12 cellular contexts compared by ENCODE assay signal in the genomic region with DNA sequence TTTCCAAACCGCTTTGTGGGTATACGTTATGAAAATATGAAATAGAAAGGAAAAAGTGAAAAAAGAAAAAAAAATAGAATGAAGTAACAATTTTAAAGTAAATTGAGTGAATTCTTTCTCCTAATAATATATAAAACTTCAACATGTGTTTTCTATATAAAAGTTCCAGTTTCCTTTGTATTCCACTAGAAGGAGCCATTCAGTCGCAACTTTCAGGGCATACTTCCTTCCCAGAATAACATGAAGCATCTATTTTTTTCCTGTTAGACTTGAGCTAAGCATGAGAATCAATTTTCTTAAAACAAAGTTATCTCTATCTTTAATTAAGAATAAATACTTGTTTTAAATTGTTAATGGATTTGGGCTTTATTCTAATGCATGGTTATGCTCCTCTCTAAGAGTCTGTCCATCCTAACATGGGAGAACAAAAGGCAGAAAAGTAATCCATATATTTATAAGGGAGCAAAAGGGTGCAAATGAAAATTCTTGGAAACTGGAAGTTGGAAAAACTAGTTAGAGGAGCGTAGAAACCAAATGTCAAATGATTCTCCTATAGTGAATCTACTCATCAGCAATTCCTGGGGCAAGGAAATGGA.
A peak's percentile ranks its signal among the peaks of the same experiment; 100 is the strongest.
DNase-seq lines count a peak whose midpoint lies in the region; ATAC-seq and TF ChIP-seq lines count a peak whose summit lies in the region.
"Had no signal": no experiment of that assay in that cellular context is flagged by ENCODE, and none has a peak within 500 bp of the region (broad histone marks: within the 10 kb centered on the region; RNA-seq: fewer than 3 reads in every experiment).

No MANE protein-coding gene starts in this region.

- POLR2A ChIA-PET in RWPE1 (lab: Yijun Ruan, JAX; ENCODE audit: low non-redundant PET): no interaction called here

- DNase-seq in GM06990 (ENCODE audit: extremely low read depth, insufficient read length) (no peak), RWPE1 (ENCODE audit: low spot score) (no peak), fibroblast of pulmonary artery (ENCODE audit: low read depth) (peak; percentile 66), posterior cingulate gyrus (no peak), NCI-H1417 treated with DMSO at 0.1 percent for 48 hours (lab: John Stamatoyannopoulos, UW) (no peak)
- DNase-seq: CD4-positive, alpha-beta T cell; NCI-H1105; uterus had no signal

- H3K27me3 ChIP-seq in GM06990 (replicated peaks; ENCODE audit: control insufficient read depth, insufficient read depth, low read length): no peaks in the 10 kb centered on the region
- H3K27me3 ChIP-seq: uterus had no signal

- H3K36me3 ChIP-seq in GM06990 (ENCODE audit: control insufficient read depth, insufficient read depth, low read length): no peaks in the 10 kb centered on the region
- H3K36me3 ChIP-seq: uterus had no signal

- ATAC-seq in HG03432 (IDR thresholded peaks at IDR 0.05; ENCODE audit: unreplicated experiment) (no peak), GM18870 (IDR thresholded peaks at IDR 0.05; ENCODE audit: unreplicated experiment) (no peak)
- ATAC-seq: activated CD4-positive, CD25-positive, alpha-beta regulatory T cell treated with anti-CD3 and anti-CD28 coated beads, Interleukin-2, amount 50 U/mL, for 24 hours had no signal

- CTCF ChIA-PET in RWPE1 (lab: Yijun Ruan, JAX): interaction anchor here (0.6 to 0.7 kb wide), 3 partner anchors 33 to 1140 kb away, joined by 4 to 6 read pairs (median 4); no protein-coding TSS in a partner anchor

- intact Hi-C loops in posterior cingulate gyrus (cut with DNase I): no loop called here

- TF ChIP-seq CTCF in 22Rv1 (IDR thresholded peaks at IDR 0.05) (peak; percentile 76), GM06990 (IDR thresholded peaks at IDR 0.05; ENCODE audit: insufficient read depth, low read length, poor library complexity, severe bottlenecking) (peak; percentile 8), RWPE1 (conservative IDR thresholded peaks at IDR 0.05; ENCODE audit: low read depth) (peak; percentile 52), fibroblast of pulmonary artery (IDR thresholded peaks at IDR 0.05; ENCODE audit: low read length, missing control alignments) (peak; percentile 69)

- H3K4me3 ChIP-seq in GM06990 (replicated peaks; ENCODE audit: low read depth, low read length): no peak overlapping the region
- H3K4me3 ChIP-seq in fibroblast of pulmonary artery (replicated peaks; ENCODE audit: low read depth, low read length): no peak overlapping the region
- H3K4me3 ChIP-seq: uterus had no signal

- H3K27ac ChIP-seq in 22Rv1 (no peak overlapping the region), RWPE1 (no peak overlapping the region)
- H3K27ac ChIP-seq: uterus had no signal

Comparison
In these comparisons a context has a peak if more than half of its experiments do, and no peak if none do; other contexts are left out.
1. CTCF ChIP-seq: peak in every context shown above with its lines; median percentile 76 in 22Rv1; 69 in fibroblast of pulmonary artery; 52 in RWPE1; 8 in GM06990.